In genomic region chr12:120703311-120703942, GRCh38 we compare ENCODE assay signal across 19 cellular contexts. TPM values are rescaled to one million over a fixed set of nuclear protein-coding genes. Genes with fewer than 3 reads are reported as not detected.
DNase-seq lines count a peak whose midpoint lies in the region; ATAC-seq and TF ChIP-seq lines count a peak whose summit lies in the region.
"Had no signal": no experiment of that assay in that cellular context is flagged by ENCODE, and none has a peak within 500 bp of the region (broad histone marks: within the 10 kb centered on the region; RNA-seq: fewer than 3 reads in every experiment).

No MANE protein-coding gene starts in this region.

- H4K5ac ChIP-seq in mesendoderm (ENCODE audit: low read length): no peak overlapping the region

- H3K27ac ChIP-seq in VCaP: peak overlapping the region; percentile 63
- H3K27ac ChIP-seq in heart right ventricle: peak overlapping the region in 9 of 10 donors; percentile 32 to 92 (median 61)
- H3K27ac ChIP-seq in lung (ENCODE audit: low read depth in 1 of 2, low read length in 1 of 2): peak overlapping the region in 1 of 2 donors; percentile 43
- H3K27ac ChIP-seq in stomach: peak overlapping the region; percentile 14 to 68 (median 38)
- no peak overlapping the region for H3K27ac ChIP-seq in mesendoderm (ENCODE audit: low read depth, low read length)
- H3K27ac ChIP-seq: RWPE1 had no signal

- no peak overlapping the region for H3K23ac ChIP-seq in mesendoderm (ENCODE audit: low read length)

- DNase-seq in heart right ventricle (peak in 1 of 2 donors; percentile 29), lung (ENCODE audit: low spot score) (peak; percentile 69), stomach (no peak), NCI-H526 (lab: John Stamatoyannopoulos, UW) (no peak), NCI-H2107 (lab: John Stamatoyannopoulos, UW) (no peak), mesendoderm (no peak)
- DNase-seq: AML-193, Caco-2, DMS53, IMR-90, Kasumi-1, NCI-H1417 treated with DMSO at 0.1 percent for 48 hours, NCI-H226, NCI-H526 treated with DMSO at 0.1 percent for 48 hours, OCI-M1 had no signal

- H3K4me3 ChIP-seq in heart right ventricle: no peak overlapping the region
- H3K4me3 ChIP-seq in lung: no peak overlapping the region
- H3K4me3 ChIP-seq in stomach: no peak overlapping the region
- no peak overlapping the region for H3K4me3 ChIP-seq in mesendoderm (ENCODE audit: low read length)

- TF ChIP-seq POLR2A in stomach (IDR thresholded peaks at IDR 0.05): no peak

- intact Hi-C loops in heart right ventricle (cut with DNase I): no loop called here
- intact Hi-C loops in stomach (cut with DNase I; ENCODE audit: low total_unique reads): no loop called here

- no peak overlapping the region for H3K4ac ChIP-seq in mesendoderm (ENCODE audit: low read depth, low read length)

- H2BK120ac ChIP-seq in mesendoderm (ENCODE audit: low read depth, low read length): no peak overlapping the region

- ATAC-seq in heart right ventricle: peak in 7 of 8 donors; percentile 31 to 72 (median 50)
- peak; percentile 51 for ATAC-seq in lung (ENCODE audit: insufficient read depth, low FRiP score)
- ATAC-seq in GM19455 (IDR thresholded peaks at IDR 0.05; ENCODE audit: unreplicated experiment): no peak
- ATAC-seq: HCT116 had no signal

- no peaks in the 10 kb centered on the region for H3K27me3 ChIP-seq in heart right ventricle
- no peaks in the 10 kb centered on the region for H3K27me3 ChIP-seq in lung (ENCODE audit: control insufficient read depth, insufficient read depth)
- no peaks in the 10 kb centered on the region for H3K27me3 ChIP-seq in stomach
- H3K27me3 ChIP-seq in mesendoderm (ENCODE audit: insufficient read depth, low read length, poor library complexity): no peaks in the 10 kb centered on the region

- no peak for TF ChIP-seq EP300 in stomach (IDR thresholded peaks at IDR 0.05)

- no peaks in the 10 kb centered on the region for H3K9me3 ChIP-seq in heart right ventricle
- H3K9me3 ChIP-seq in lung (ENCODE audit: control insufficient read depth in 2 of 2, insufficient read depth in 1 of 2, low read length in 1 of 2): no peaks in the 10 kb centered on the region
- H3K9me3 ChIP-seq in stomach: no peaks in the 10 kb centered on the region
- H3K9me3 ChIP-seq: Caco-2 had no signal

- no peak overlapping the region for H3K4me2 ChIP-seq in mesendoderm (ENCODE audit: low read length)

- no peaks in the 10 kb centered on the region for H3K79me2 ChIP-seq in mesendoderm (ENCODE audit: control insufficient read depth, insufficient read depth, low read length)

- no peak overlapping the region for H2BK5ac ChIP-seq in mesendoderm (ENCODE audit: low read length)

- H4K8ac ChIP-seq in mesendoderm (ENCODE audit: low read depth, low read length): no peak overlapping the region

- no peak overlapping the region for H3K56ac ChIP-seq in mesendoderm (ENCODE audit: low read length)

- 66 to 67% methylated on average over 11 of the region's 11 CpGs for WGBS in heart right ventricle, 2 donors
- 62 to 77% methylated on average over 11 of the region's 11 CpGs for WGBS in lung, 2 donors
- 77 to 86% (median 85%) methylated on average over 11 of the region's 11 CpGs for WGBS in stomach, 5 donors
- WGBS in mesendoderm (ENCODE audit: extremely low coverage, insufficient coverage, low lambda C conversion rate): no CpG with 5 or more reads among the region's 11 CpGs

- H3K9ac ChIP-seq in mesendoderm (ENCODE audit: low read length): no peak overlapping the region

- TF ChIP-seq CTCF in VCaP (conservative IDR thresholded peaks at IDR 0.05) (no peak), heart right ventricle (IDR thresholded peaks at IDR 0.05) (no peak), lung (IDR thresholded peaks at IDR 0.05; ENCODE audit: control extremely low read depth, extremely low read depth) (no peak), stomach (IDR thresholded peaks at IDR 0.05) (no peak)

- H3K36me3 ChIP-seq in heart right ventricle (peaks cover 0 to 62% (median 11%) of the 10 kb centered on the region in 9 donors), lung (ENCODE audit: control insufficient read depth in 2 of 2, insufficient read depth in 2 of 2, low read length in 2 of 2) (peaks cover 10 to 21% of the 10 kb centered on the region in 2 donors), stomach (peaks cover 5 to 56% (median 49%) of the 10 kb centered on the region in 4 donors), mesendoderm (ENCODE audit: control insufficient read depth, insufficient read depth, low read length) (peaks cover 12% of the 10 kb centered on the region)

- no peak overlapping the region for H3K18ac ChIP-seq in mesendoderm (ENCODE audit: low read length)

- H3K4me1 ChIP-seq in heart right ventricle (peaks cover 12 to 62% (median 54%) of the 10 kb centered on the region in 9 donors), lung (ENCODE audit: control insufficient read depth in 2 of 2, insufficient read depth in 2 of 2, low read length in 2 of 2) (peaks cover 11 to 19% of the 10 kb centered on the region in 2 donors), stomach (peaks cover 18 to 53% (median 44%) of the 10 kb centered on the region in 4 donors), mesendoderm (ENCODE audit: control insufficient read depth, low read depth, low read length) (no peaks in the 10 kb centered on the region)
- H3K4me1 ChIP-seq: Caco-2 had no signal

- H3K79me1 ChIP-seq in mesendoderm (ENCODE audit: low read length): no peaks in the 10 kb centered on the region

- no peak overlapping the region for H2AK5ac ChIP-seq in mesendoderm (ENCODE audit: low read length)

- no peak overlapping the region for H2BK15ac ChIP-seq in mesendoderm (replicated peaks; ENCODE audit: low read depth)

RNA-seq across cellular contexts. Expression of gene UNC119B, which starts 6.8 kb away (rescaled TPM):
- total RNA-seq in heart right ventricle (10 to 100 TPM in 5 of 10 donors, 1 to 10 TPM in 5; 5.9 to 15.4 (median 9.6) TPM), lung (10 to 100 TPM; 30.2 to 43.2 TPM), stomach (10 to 100 TPM in 4 of 5 donors, 1 to 10 TPM in 1; 8.2 to 26.8 (median 19.7) TPM)
- polyA plus RNA-seq in heart right ventricle (1 to 10 TPM; 5.0 to 9.5 TPM), lung (10 to 100 TPM in 1 of 2 donors, 1 to 10 TPM in 1; 8.6 to 21.2 TPM), stomach (10 to 100 TPM in 2 of 3 donors, 1 to 10 TPM in 1; 9.6 to 14.6 (median 12.5) TPM)
- polyA plus RNA-seq in mesendoderm (2013, experiment 1 of 2): 24.0 TPM
- 23.4 TPM for polyA plus RNA-seq in mesendoderm (2013, experiment 2 of 2)

RNA-seq across cellular contexts. Expression of gene MLEC, which starts 16.5 kb away (rescaled TPM):
- total RNA-seq in heart right ventricle: 100 to 1,000 TPM in 8 of 10 donors, 10 to 100 TPM in 2; 95.1 to 179 (median 118) TPM
- 10 to 100 TPM; 35.3 to 59.2 TPM for polyA plus RNA-seq in heart right ventricle
- 100 to 1,000 TPM in 1 of 2 donors, 10 to 100 TPM in 1; 56.8 to 161 TPM for total RNA-seq in lung
- 10 to 100 TPM; 34.1 to 50.6 TPM for polyA plus RNA-seq in lung
- 1,000 to 10,000 TPM in 1 of 5 donors, 10 to 100 TPM in 4; 22.2 to 1,695 (median 86.6) TPM for total RNA-seq in stomach
- polyA plus RNA-seq in stomach: 10 to 100 TPM; 15.1 to 28.4 (median 17.1) TPM
- polyA plus RNA-seq in mesendoderm (2013, experiment 1 of 2): 82.7 TPM
- 85.1 TPM for polyA plus RNA-seq in mesendoderm (2013, experiment 2 of 2)

RNA-seq across cellular contexts. Expression of gene ACADS, which starts 22.2 kb away (rescaled TPM):
- 100 to 1,000 TPM in 1 of 10 donors, 10 to 100 TPM in 9; 67.0 to 119 (median 77.9) TPM for total RNA-seq in heart right ventricle
- polyA plus RNA-seq in heart right ventricle: 10 to 100 TPM; 64.4 to 69.0 TPM
- total RNA-seq in lung: 10 to 100 TPM; 16.4 to 32.4 TPM
- polyA plus RNA-seq in lung: 10 to 100 TPM; 22.3 to 31.6 TPM
- total RNA-seq in stomach: 100 to 1,000 TPM in 2 of 5 donors, 10 to 100 TPM in 3; 16.5 to 313 (median 28.5) TPM
- 10 to 100 TPM; 31.1 to 60.6 (median 46.3) TPM for polyA plus RNA-seq in stomach
- polyA plus RNA-seq in mesendoderm (2013, experiment 1 of 2): 1.0 TPM
- polyA plus RNA-seq in mesendoderm (2013, experiment 2 of 2): 1.1 TPM
